In the genomic region with DNA sequence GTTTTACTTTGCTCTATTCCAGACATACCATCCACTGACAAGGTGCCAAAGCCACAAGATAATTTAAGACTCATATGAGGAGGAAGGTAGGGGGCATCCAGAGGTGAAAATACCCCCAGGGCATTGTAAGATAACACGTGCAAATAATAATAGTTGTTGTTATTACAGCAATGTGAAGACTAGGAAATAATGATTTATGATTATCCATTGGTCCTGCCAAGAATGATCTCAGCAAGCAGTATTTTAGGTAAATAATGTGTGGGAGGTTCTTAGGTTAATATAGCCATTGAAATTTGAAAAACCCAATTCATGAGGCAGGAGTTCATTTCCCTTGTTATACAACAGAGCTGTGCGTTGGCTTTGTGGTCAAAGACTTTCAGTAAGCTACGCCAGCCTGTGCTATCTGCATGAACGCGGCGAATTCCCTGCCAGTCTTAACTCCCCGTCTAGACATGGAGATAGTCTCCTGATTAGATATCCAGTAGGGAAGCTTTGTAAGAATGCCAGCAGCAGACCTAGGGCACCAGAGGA, we compare ENCODE assay signal across 17 cellular contexts. TPM values are rescaled to one million over a fixed set of nuclear protein-coding genes. Genes with fewer than 3 reads are reported as not detected.
DNase-seq lines count a peak whose midpoint lies in the region; FAIRE-seq lines count a peak whose summit lies in the region.
"Had no signal": no experiment of that assay in that cellular context is flagged by ENCODE, and none has a peak within 500 bp of the region (broad histone marks: within the 10 kb centered on the region; RNA-seq: fewer than 3 reads in every experiment).

No MANE protein-coding gene starts in this region.

- no peak for FAIRE-seq in frontal cortex (lab: Jason Lieb, UNC)

- no peak overlapping the region for H3K27ac ChIP-seq in SJCRH30
- H3K27ac ChIP-seq: adrenal gland; BLaER1 treated with 17β-estradiol and CSF1 and Interleukin-3, amounts not matched to agents 10 nM and 100 nM; sigmoid colon had no signal

- DNase-seq in H4 (ENCODE audit: low spot score), result peak; percentile 67
- DNase-seq in SJCRH30, result peak; percentile 30 to 37
- peak; percentile 13 for DNase-seq in iPS-NIHi7 (ENCODE audit: extremely low spot score)
- peak; percentile 33 for DNase-seq in stromal cell of bone marrow (ENCODE audit: low read depth)
- DNase-seq in NCI-H1092 treated with DMSO at 0.1 percent for 48 hours (lab: John Stamatoyannopoulos, UW), result no peak
- DNase-seq in kidney tubule cell (ENCODE audit: low spot score), result no peak
- no peak for DNase-seq in frontal cortex (ENCODE audit: low spot score in 2 of 2)
- DNase-seq: activated CD4-positive, alpha-beta T cell treated with anti-CD3 and anti-CD28 coated beads for 1 hour; adrenal gland; cerebellar nuclear complex; effector memory CD8-positive, alpha-beta T cell; NCI-H1930; NCI-H524; occipital lobe; OCI-M1; sigmoid colon had no signal

- H3K36me3 ChIP-seq in SJCRH30, result no peaks in the 10 kb centered on the region
- H3K36me3 ChIP-seq: adrenal gland; BLaER1 treated with 17β-estradiol and CSF1 and Interleukin-3, amounts not matched to agents 10 nM and 100 nM; sigmoid colon had no signal

- H3K4me1 ChIP-seq in SJCRH30, result no peaks in the 10 kb centered on the region
- H3K4me1 ChIP-seq: adrenal gland; BLaER1 treated with 17β-estradiol and CSF1 and Interleukin-3, amounts not matched to agents 10 nM and 100 nM; sigmoid colon had no signal

- H3K27me3 ChIP-seq in SJCRH30, result no peaks in the 10 kb centered on the region
- H3K27me3 ChIP-seq: adrenal gland; BLaER1 treated with 17β-estradiol and CSF1 and Interleukin-3, amounts not matched to agents 10 nM and 100 nM; sigmoid colon had no signal

- H3K9me3 ChIP-seq in SJCRH30 (replicated peaks), result no peaks in the 10 kb centered on the region
- H3K9me3 ChIP-seq: adrenal gland; BLaER1 treated with 17β-estradiol and CSF1 and Interleukin-3, amounts not matched to agents 10 nM and 100 nM; sigmoid colon had no signal

- H3K4me3 ChIP-seq in SJCRH30, result no peak overlapping the region
- H3K4me3 ChIP-seq: adrenal gland; BLaER1 treated with 17β-estradiol and CSF1 and Interleukin-3, amounts not matched to agents 10 nM and 100 nM; sigmoid colon had no signal

RNA-seq across cellular contexts. Expression of a gene that starts 47.2 kb away (rescaled TPM):
- total RNA-seq in H4 (2014; rRNA removed; shearing (Covaris generic)), result not detected in 2 replicates
- 49.6 and 52.0 TPM in 2 replicates for total RNA-seq in SJCRH30 (2014; rRNA removed; shearing (Covaris generic))
- 0.82 TPM for total RNA-seq in frontal cortex

Comparison
In these comparisons a context has a peak if more than half of its experiments do, and no peak if none do; other contexts are left out.
1. DNase-seq: peak in H4 (single experiment), SJCRH30 (2 of 2), iPS-NIHi7 (single experiment) and stromal cell of bone marrow (single experiment); none in NCI-H1092 treated with DMSO at 0.1 percent for 48 hours (single experiment), kidney tubule cell (single experiment) and frontal cortex (0 of 2).
2. RNA of a gene that starts 47.2 kb away (total RNA-seq): 49.6 to 52.0 TPM in SJCRH30; 0.82 TPM in frontal cortex (single experiment) and not detected in H4; every median in the first group is over 10 times any median in the second.